17 cellular contexts compared by ENCODE assay signal in the genomic region with DNA sequence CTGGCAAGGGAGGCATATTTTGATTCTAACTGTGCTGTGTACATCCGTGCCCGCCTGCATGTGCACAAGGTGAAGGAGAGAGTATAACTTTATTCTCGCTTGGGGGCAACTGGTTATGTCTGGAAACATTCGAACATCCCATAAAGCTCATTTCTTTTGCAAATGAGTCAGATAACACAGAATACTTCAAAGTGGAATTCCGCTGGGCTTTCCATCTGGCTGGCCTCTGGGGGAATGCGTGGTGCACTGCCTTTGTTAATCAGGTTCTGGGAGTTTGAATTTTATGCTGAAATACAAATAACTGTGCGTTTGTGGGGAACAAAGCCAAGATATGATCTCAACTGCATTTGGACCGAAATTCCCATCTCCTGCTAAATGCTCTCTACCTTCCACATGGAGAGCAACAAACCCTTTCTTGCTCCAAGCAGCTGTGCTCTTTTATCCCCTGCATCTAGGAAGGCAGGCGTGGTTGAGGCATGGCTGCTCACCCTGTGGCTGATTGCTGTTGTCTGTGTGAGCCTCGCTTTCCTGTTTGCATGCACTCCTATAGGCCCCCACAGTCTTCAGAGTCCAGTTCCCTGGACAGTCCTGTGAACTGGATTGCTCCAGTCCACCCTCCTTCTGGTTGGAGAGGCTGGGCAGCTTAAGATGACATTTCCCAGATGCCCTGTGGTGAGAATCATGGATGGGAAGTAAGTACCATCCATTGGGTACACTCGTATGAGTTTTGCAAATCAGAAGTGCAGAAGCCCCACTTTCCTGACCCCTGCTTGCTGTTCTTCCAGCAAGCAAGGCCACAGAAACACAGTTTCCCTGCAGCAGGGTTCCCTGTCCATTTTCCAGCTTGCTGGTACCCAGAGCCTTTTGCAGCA.
DNase-seq lines count a peak whose midpoint lies in the region; ATAC-seq and TF ChIP-seq lines count a peak whose summit lies in the region.
"Had no signal": no experiment of that assay in that cellular context is flagged by ENCODE, and none has a peak within 500 bp of the region (broad histone marks: within the 10 kb centered on the region; RNA-seq: fewer than 3 reads in every experiment).

No MANE protein-coding gene starts in this region.

- H3K27ac ChIP-seq in GM23248 = no peak overlapping the region
- H3K27ac ChIP-seq: C4-2B, stomach had no signal

- peaks cover 68% of the 10 kb centered on the region for H3K27me3 ChIP-seq in GM23248 (replicated peaks; ENCODE audit: insufficient read depth)

- no peak overlapping the region for H3K9ac ChIP-seq in GM23248

- no peaks in the 10 kb centered on the region for H3K79me2 ChIP-seq in GM23248 (ENCODE audit: insufficient read depth)

- no peak overlapping the region for H2AFZ ChIP-seq in GM23248

- WGBS in GM23248 (ENCODE audit: low coverage in 1 of 2, low lambda C conversion rate in 2 of 2, missing lambda C conversion rate in 2 of 2), 2 experiments = 2 to 3% methylated on average over 11 of the region's 11 CpGs

- H3K4me2 ChIP-seq in GM23248 (ENCODE audit: unreplicated experiment) = no peak overlapping the region

- no peaks in the 10 kb centered on the region for H3K9me2 ChIP-seq in GM23248 (ENCODE audit: insufficient read depth)

- H3K36me3 ChIP-seq in GM23248 (ENCODE audit: low read depth) = no peaks in the 10 kb centered on the region
- H3K36me3 ChIP-seq: stomach had no signal

- H3F3A ChIP-seq in GM23248 (ENCODE audit: insufficient read depth) = no peaks in the 10 kb centered on the region

- DNase-seq in AG10803 (ENCODE audit: low read depth) (peak; percentile 21), GM23248 (peak; percentile 35), T1000 (lab: John Stamatoyannopoulos, UW) (peak; percentile 45), kidney tubule cell (ENCODE audit: low spot score) (peak; percentile 54), cerebellum (ENCODE audit: low spot score) (no peak), SIG-M5 (lab: John Stamatoyannopoulos, UW) (no peak), NOMO-1 treated with DMSO at 0.1 percent for 48 hours (lab: John Stamatoyannopoulos, UW; ENCODE audit: unreplicated experiment) (no peak)
- DNase-seq: activated naive CD8-positive, alpha-beta T cell treated with anti-CD3 and anti-CD28 coated beads for 36 hours; GDM1; MV-4-11; naive B cell; NCI-H774; SHP77 treated with DMSO at 0.1 percent for 48 hours; stomach had no signal

- H3K4me1 ChIP-seq in GM23248 (ENCODE audit: insufficient read depth) = no peaks in the 10 kb centered on the region

- no peaks in the 10 kb centered on the region for H3K9me3 ChIP-seq in GM23248 (ENCODE audit: low read depth)
- H3K9me3 ChIP-seq: stomach had no signal

- in situ Hi-C loops in GM23248 (cut with MboI) = no loop called here

- no peak overlapping the region for H3K4me3 ChIP-seq in AG10803 (ENCODE audit: low read length)
- no peak overlapping the region for H3K4me3 ChIP-seq in GM23248
- H3K4me3 ChIP-seq: stomach had no signal

- no peak for ATAC-seq in GM21390 (IDR thresholded peaks at IDR 0.05; ENCODE audit: unreplicated experiment)
- ATAC-seq: sciatic nerve had no signal

- H4K20me1 ChIP-seq in GM23248 (ENCODE audit: insufficient read depth) = no peaks in the 10 kb centered on the region

- no peak for TF ChIP-seq CTCF in AG10803 (conservative IDR thresholded peaks at IDR 0.05; ENCODE audit: low read length)

Comparison
In these comparisons a context has a peak if more than half of its experiments do, and no peak if none do; other contexts are left out.
1. DNase-seq: peak in AG10803 (single experiment), GM23248 (single experiment), T1000 (single experiment) and kidney tubule cell (single experiment); none in cerebellum (single experiment), SIG-M5 (single experiment) and NOMO-1 treated with DMSO at 0.1 percent for 48 hours (single experiment).